ENCODE assay signal across 9 cellular contexts in the genomic region with DNA sequence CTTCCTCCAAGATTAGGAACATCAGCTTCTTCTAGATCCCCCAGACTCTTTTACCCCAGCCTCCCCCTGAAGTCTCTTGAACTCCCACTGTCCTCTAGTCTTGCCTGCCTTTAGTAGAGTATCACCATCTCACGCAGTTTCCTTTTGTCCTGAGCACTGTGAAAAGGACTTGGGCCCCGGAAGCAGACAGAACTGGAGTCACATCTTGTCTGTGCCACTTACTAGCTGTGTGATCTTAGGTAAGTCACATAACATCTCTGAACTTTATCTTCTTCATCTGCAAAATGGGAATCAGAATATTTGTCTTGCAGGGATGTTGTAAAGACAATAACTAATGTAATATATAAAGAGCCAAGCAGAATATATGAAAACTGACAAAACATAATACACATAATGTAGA. TPM values are rescaled to one million over a fixed set of nuclear protein-coding genes. Genes with fewer than 3 reads are reported as not detected.
A peak's percentile ranks its signal among the peaks of the same experiment; 100 is the strongest.
DNase-seq lines count a peak whose midpoint lies in the region; ATAC-seq and TF ChIP-seq lines count a peak whose summit lies in the region.
"Had no signal": no experiment of that assay in that cellular context is flagged by ENCODE, and none has a peak within 500 bp of the region (broad histone marks: within the 10 kb centered on the region; RNA-seq: fewer than 3 reads in every experiment).

No MANE protein-coding gene starts in this region.

- no peaks in the 10 kb centered on the region for H4K20me1 ChIP-seq in DND-41 (ENCODE audit: insufficient read depth, low read length)

- peaks cover 61% of the 10 kb centered on the region for H3K4me1 Mint-ChIP-seq in activated naive CD8-positive, alpha-beta T cell treated with anti-CD3 and anti-CD28 coated beads, Interleukin-2, amount 10 ng/mL, durations not matched to agents 7 days and 5 days
- H3K4me1 Mint-ChIP-seq in natural killer cell treated with Interleukin-12 subunit alpha and Interleukin-12 subunit beta and Interleukin-15 and Interleukin-18, amount 100 ng/mL, for 72 hours (ENCODE audit: low read depth in 2 of 2), result peaks cover 33 to 39% of the 10 kb centered on the region in 2 donors

- H2AFZ ChIP-seq in DND-41 (ENCODE audit: low read depth, low read length), result peak overlapping the region; percentile 80

- ATAC-seq in DND-41 (ENCODE audit: insufficient read depth, low read depth) (peak; percentile 29), HG02970 (IDR thresholded peaks at IDR 0.05; ENCODE audit: low FRiP score, unreplicated experiment) (peak; percentile 4), body of pancreas (no peak)
- peak; percentile 48 for ATAC-seq in activated naive CD8-positive, alpha-beta T cell treated with anti-CD3 and anti-CD28 coated beads, Interleukin-2, amount 10 ng/mL, durations not matched to agents 7 days and 5 days (ENCODE audit: low read depth)
- peak; percentile 3 to 58 for ATAC-seq in natural killer cell treated with Interleukin-12 subunit alpha and Interleukin-12 subunit beta and Interleukin-15 and Interleukin-18, amount 100 ng/mL, for 72 hours

- POLR2A ChIA-PET in activated naive CD8-positive, alpha-beta T cell treated with anti-CD3 and anti-CD28 coated beads, Interleukin-2, amount 10 ng/mL, durations not matched to agents 7 days and 5 days (lab: Charles Lee), result interaction anchor here (0.5 to 16.3 kb wide), 12 partner anchors 11 to 401 kb away, joined by 3 to 404 read pairs (median 4); a partner anchor contains a TSS

- no peaks in the 10 kb centered on the region for H3K79me2 ChIP-seq in DND-41 (ENCODE audit: insufficient read depth, low read length)

- peak overlapping the region; percentile 89 for H3K4me3 Mint-ChIP-seq in activated naive CD8-positive, alpha-beta T cell treated with anti-CD3 and anti-CD28 coated beads, Interleukin-2, amount 10 ng/mL, durations not matched to agents 7 days and 5 days
- H3K4me3 Mint-ChIP-seq in natural killer cell treated with Interleukin-12 subunit alpha and Interleukin-12 subunit beta and Interleukin-15 and Interleukin-18, amount 100 ng/mL, for 72 hours, result peak overlapping the region; percentile 74

- H3K36me3 ChIP-seq in DND-41 (ENCODE audit: insufficient read depth, low read length) (no peaks in the 10 kb centered on the region), body of pancreas (replicated peaks in 1 of 2; ENCODE audit: insufficient read depth in 1 of 2, low read depth in 2 of 2) (no peaks in the 10 kb centered on the region)

- no peaks in the 10 kb centered on the region for H3K9me3 ChIP-seq in DND-41 (ENCODE audit: insufficient read depth, low read length, severe bottlenecking)
- no peaks in the 10 kb centered on the region for H3K9me3 ChIP-seq in body of pancreas

- no peaks in the 10 kb centered on the region for H3K27me3 Mint-ChIP-seq in activated naive CD8-positive, alpha-beta T cell treated with anti-CD3 and anti-CD28 coated beads, Interleukin-2, amount 10 ng/mL, durations not matched to agents 7 days and 5 days
- H3K27me3 Mint-ChIP-seq in natural killer cell treated with Interleukin-12 subunit alpha and Interleukin-12 subunit beta and Interleukin-15 and Interleukin-18, amount 100 ng/mL, for 72 hours, result no peaks in the 10 kb centered on the region

- intact Hi-C loops in body of pancreas (cut with DNase I), result no loop called here

- no peak for DNase-seq in DND-41
- no peak for DNase-seq in activated naive CD8-positive, alpha-beta T cell treated with anti-CD3 and anti-CD28 coated beads, Interleukin-2, amount 10 ng/mL, durations not matched to agents 7 days and 5 days
- no peak for DNase-seq in natural killer cell treated with Interleukin-12 subunit alpha and Interleukin-12 subunit beta and Interleukin-15 and Interleukin-18, amount 100 ng/mL, for 72 hours (ENCODE audit: low spot score)
- DNase-seq in body of pancreas, result no peak
- no peak for DNase-seq in stimulated activated naive CD4-positive, alpha-beta T cell treated with Interleukin-2 at 50 U/mL for 16 hours (lab: John Stamatoyannopoulos, UW)
- DNase-seq in NCI-H1436 treated with DMSO at 0.1 percent for 48 hours (lab: John Stamatoyannopoulos, UW), result no peak
- no peak for DNase-seq in stimulated activated CD4-positive, alpha-beta T cell treated with anti-CD3 and anti-CD28 coated beads, Interleukin-4, amount 100 ng/mL, for 4 hours
- DNase-seq: SHP77 treated with DMSO at 0.1 percent for 48 hours had no signal

- peak overlapping the region; percentile 80 for H3K27ac ChIP-seq in DND-41 (ENCODE audit: low read length)
- peak overlapping the region in 1 of 4 donors; percentile 53 for H3K27ac ChIP-seq in body of pancreas

- WGBS in body of pancreas, 2 donors, result 79 to 85% methylated on average over 2 of the region's 2 CpGs

- TF ChIP-seq POLR2A in body of pancreas (IDR thresholded peaks at IDR 0.05), result no peak

- no peaks in the 10 kb centered on the region for H3K27me3 ChIP-seq in DND-41 (ENCODE audit: insufficient read depth, low read length, poor library complexity)
- no peaks in the 10 kb centered on the region for H3K27me3 ChIP-seq in body of pancreas

- no peak for TF ChIP-seq CTCF in DND-41 (IDR thresholded peaks at IDR 0.05; ENCODE audit: borderline replicate concordance, extremely low read depth, low read length, poor library complexity, severe bottlenecking)
- TF ChIP-seq CTCF in body of pancreas (IDR thresholded peaks at IDR 0.05), result no peak

- H3K9ac ChIP-seq in DND-41 (ENCODE audit: low read depth, low read length), result peak overlapping the region; percentile 50

- H3K4me3 ChIP-seq in DND-41 (ENCODE audit: low read depth in 1 of 2, low read length in 2 of 2), result peak overlapping the region in 1 of 2 experiments; percentile 54; a peak in 2 of 4 replicates
- H3K4me3 ChIP-seq in body of pancreas, result no peak overlapping the region

- H3K36me3 Mint-ChIP-seq in activated naive CD8-positive, alpha-beta T cell treated with anti-CD3 and anti-CD28 coated beads, Interleukin-2, amount 10 ng/mL, durations not matched to agents 7 days and 5 days, result no peaks in the 10 kb centered on the region
- no peaks in the 10 kb centered on the region for H3K36me3 Mint-ChIP-seq in natural killer cell treated with Interleukin-12 subunit alpha and Interleukin-12 subunit beta and Interleukin-15 and Interleukin-18, amount 100 ng/mL, for 72 hours

- peak overlapping the region; percentile 99 for H3K27ac Mint-ChIP-seq in activated naive CD8-positive, alpha-beta T cell treated with anti-CD3 and anti-CD28 coated beads, Interleukin-2, amount 10 ng/mL, durations not matched to agents 7 days and 5 days
- H3K27ac Mint-ChIP-seq in natural killer cell treated with Interleukin-12 subunit alpha and Interleukin-12 subunit beta and Interleukin-15 and Interleukin-18, amount 100 ng/mL, for 72 hours, result peak overlapping the region; percentile 83 to 92

- peak overlapping the region; percentile 64 for H3K4me2 ChIP-seq in DND-41 (ENCODE audit: insufficient read depth, low read length)

- H3K9me3 Mint-ChIP-seq in activated naive CD8-positive, alpha-beta T cell treated with anti-CD3 and anti-CD28 coated beads, Interleukin-2, amount 10 ng/mL, durations not matched to agents 7 days and 5 days, result no peaks in the 10 kb centered on the region
- H3K9me3 Mint-ChIP-seq in natural killer cell treated with Interleukin-12 subunit alpha and Interleukin-12 subunit beta and Interleukin-15 and Interleukin-18, amount 100 ng/mL, for 72 hours, result no peaks in the 10 kb centered on the region

- peaks cover 27% of the 10 kb centered on the region for H3K4me1 ChIP-seq in DND-41 (ENCODE audit: insufficient read depth, low read length)
- H3K4me1 ChIP-seq in body of pancreas, result peaks cover 5% of the 10 kb centered on the region

RNA-seq across cellular contexts. Expression of a gene that starts 8.4 kb away (rescaled TPM):
- total RNA-seq in activated naive CD8-positive, alpha-beta T cell treated with anti-CD3 and anti-CD28 coated beads, Interleukin-2, amount 10 ng/mL, durations not matched to agents 7 days and 5 days, result 10 to 100 TPM; 81.1 to 85.5 TPM
- total RNA-seq in natural killer cell treated with Interleukin-12 subunit alpha and Interleukin-12 subunit beta and Interleukin-15 and Interleukin-18, amount 100 ng/mL, for 72 hours, result 10 to 100 TPM in 1 of 2 donors, 1 to 10 TPM in 1; 6.6 to 18.3 TPM
- total RNA-seq in body of pancreas, result 1 to 10 TPM in 1 of 2 donors, under 1 TPM in 1; 0.52 to 5.3 TPM

RNA-seq across cellular contexts. Expression of a gene that starts 16.1 kb away (rescaled TPM):
- 1,000 to 10,000 TPM; 4,217 to 4,653 TPM for total RNA-seq in activated naive CD8-positive, alpha-beta T cell treated with anti-CD3 and anti-CD28 coated beads, Interleukin-2, amount 10 ng/mL, durations not matched to agents 7 days and 5 days
- total RNA-seq in natural killer cell treated with Interleukin-12 subunit alpha and Interleukin-12 subunit beta and Interleukin-15 and Interleukin-18, amount 100 ng/mL, for 72 hours, result 1,000 to 10,000 TPM; 1,502 to 3,073 TPM
- 100 to 1,000 TPM; 672 to 866 TPM for total RNA-seq in body of pancreas

Comparison
In these comparisons a context has a peak if more than half of its experiments do, and no peak if none do; other contexts are left out.
1. RNA of a gene that starts 8.4 kb away (total RNA-seq): 81.1 to 85.5 TPM in activated naive CD8-positive, alpha-beta T cell treated with anti-CD3 and anti-CD28 coated beads, Interleukin-2, amount 10 ng/mL, durations not matched to agents 7 days and 5 days; 6.6 to 18.3 TPM in natural killer cell treated with Interleukin-12 subunit alpha and Interleukin-12 subunit beta and Interleukin-15 and Interleukin-18, amount 100 ng/mL, for 72 hours and 0.52 to 5.3 TPM in body of pancreas; every median in the first group is over 4 times any median in the second.